Comparison of ENCODE assay signal across 9 cellular contexts in the genomic region with DNA sequence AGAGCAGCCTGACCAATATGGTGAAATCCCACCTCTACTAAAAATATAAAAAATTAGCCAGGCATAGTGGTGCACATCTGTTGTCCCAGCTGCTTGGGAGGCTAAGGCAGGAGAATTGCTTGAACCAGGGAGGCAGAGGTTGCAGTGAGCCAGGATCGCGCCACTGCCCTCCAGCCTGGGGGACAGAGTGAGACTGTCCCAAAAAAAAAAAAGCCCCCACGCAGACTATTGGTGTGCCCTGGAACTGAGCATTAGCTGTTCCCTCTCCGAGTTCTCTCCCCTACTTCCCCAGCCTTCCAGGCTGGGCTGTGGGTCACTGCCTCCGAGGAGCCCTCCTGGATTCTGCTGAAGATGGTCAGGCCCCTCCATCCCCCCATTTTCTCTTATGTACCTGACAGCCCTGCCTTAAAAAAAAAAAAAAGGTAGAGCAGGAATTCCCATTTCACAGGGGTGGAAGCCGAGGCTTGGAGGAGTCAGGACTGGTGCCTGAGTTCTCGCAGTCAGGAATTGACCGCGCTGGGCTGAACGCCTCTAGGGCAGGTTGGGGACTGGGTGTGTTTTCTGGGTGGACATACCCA. TPM values are rescaled to one million over a fixed set of nuclear protein-coding genes. Genes with fewer than 3 reads are reported as not detected.
DNase-seq lines count a peak whose midpoint lies in the region; ATAC-seq and TF ChIP-seq lines count a peak whose summit lies in the region.
"Had no signal": no experiment of that assay in that cellular context is flagged by ENCODE, and none has a peak within 500 bp of the region (broad histone marks: within the 10 kb centered on the region; RNA-seq: fewer than 3 reads in every experiment).

No MANE protein-coding gene starts in this region.

- peaks cover 15% of the 10 kb centered on the region for H3K36me3 ChIP-seq in DND-41 (ENCODE audit: insufficient read depth, low read length)
- no peaks in the 10 kb centered on the region for H3K36me3 ChIP-seq in testis (ENCODE audit: low read depth, missing control alignments)

- no peak overlapping the region for H2AFZ ChIP-seq in DND-41 (ENCODE audit: low read depth, low read length)

- DNase-seq in DND-41 (no peak), testis (no peak), kidney tubule cell (ENCODE audit: low spot score) (no peak)
- no peak for DNase-seq in stimulated activated CD4-positive, alpha-beta T cell treated with anti-CD3 and anti-CD28 coated beads, Interleukin-2, amount 100 ng/mL, for 24 hours
- DNase-seq: DMS153, NCI-H1092 treated with DMSO at 0.1 percent for 48 hours had no signal

- H3K4me3 ChIP-seq in DND-41 (ENCODE audit: low read depth in 1 of 2, low read length in 2 of 2), result no peak overlapping the region
- no peak overlapping the region for H3K4me3 ChIP-seq in testis

- no peaks in the 10 kb centered on the region for H3K27me3 Mint-ChIP-seq in activated naive CD8-positive, alpha-beta T cell
- H3K27me3 Mint-ChIP-seq in nephron (ENCODE audit: low read depth), result no peaks in the 10 kb centered on the region

- H3K9me3 ChIP-seq in DND-41 (ENCODE audit: insufficient read depth, low read length, severe bottlenecking), result no peaks in the 10 kb centered on the region
- H3K9me3 ChIP-seq in testis, result no peaks in the 10 kb centered on the region

- TF ChIP-seq CTCF in DND-41 (IDR thresholded peaks at IDR 0.05; ENCODE audit: borderline replicate concordance, extremely low read depth, low read length, poor library complexity, severe bottlenecking) (no peak), nephron (IDR thresholded peaks at IDR 0.05; ENCODE audit: unreplicated experiment in 3 of 3) (no peak), testis (IDR thresholded peaks at IDR 0.05) (no peak)

- no peaks in the 10 kb centered on the region for H3K36me3 Mint-ChIP-seq in activated naive CD8-positive, alpha-beta T cell
- H3K36me3 Mint-ChIP-seq in nephron (ENCODE audit: low read depth), result peaks cover 4% of the 10 kb centered on the region
- H3K36me3 Mint-ChIP-seq: WTC11 had no signal

- H3K4me3 Mint-ChIP-seq in activated naive CD8-positive, alpha-beta T cell, result peak overlapping the region; percentile 35
- peak overlapping the region; percentile 67 to 71 (median 67) for H3K4me3 Mint-ChIP-seq in nephron
- H3K4me3 Mint-ChIP-seq: WTC11 had no signal

- H3K4me2 ChIP-seq in DND-41 (ENCODE audit: insufficient read depth, low read length), result 0 out of 2 replicates have a peak overlapping the region, but pooled peaks have one; percentile 80

- no peak overlapping the region for H3K27ac ChIP-seq in DND-41 (ENCODE audit: low read length)
- peak overlapping the region in 1 of 2 donors; percentile 54 for H3K27ac ChIP-seq in testis

- intact Hi-C loops in testis (cut with DNase I; ENCODE audit: low total_unique reads), result no loop called here

- H3K27me3 ChIP-seq in DND-41 (ENCODE audit: insufficient read depth, low read length, poor library complexity) (no peaks in the 10 kb centered on the region), testis (no peaks in the 10 kb centered on the region)

- peaks cover 26% of the 10 kb centered on the region for H4K20me1 ChIP-seq in DND-41 (ENCODE audit: insufficient read depth, low read length)

- H3K79me2 ChIP-seq in DND-41 (ENCODE audit: insufficient read depth, low read length), result peaks cover 63% of the 10 kb centered on the region

- no peak overlapping the region for H3K27ac Mint-ChIP-seq in activated naive CD8-positive, alpha-beta T cell
- H3K27ac Mint-ChIP-seq in nephron, result no peak overlapping the region
- H3K27ac Mint-ChIP-seq: WTC11 had no signal

- peaks cover 40% of the 10 kb centered on the region for H3K4me1 Mint-ChIP-seq in activated naive CD8-positive, alpha-beta T cell (ENCODE audit: low read depth)
- H3K4me1 Mint-ChIP-seq in nephron, result peaks cover 11% of the 10 kb centered on the region

- ATAC-seq in DND-41 (ENCODE audit: insufficient read depth, low read depth), result no peak
- ATAC-seq: WTC11 had no signal

- peaks cover 29% of the 10 kb centered on the region for H3K4me1 ChIP-seq in DND-41 (ENCODE audit: insufficient read depth, low read length)
- peaks cover 20% of the 10 kb centered on the region for H3K4me1 ChIP-seq in testis

- no peak overlapping the region for H3K9ac ChIP-seq in DND-41 (ENCODE audit: low read depth, low read length)

- TF ChIP-seq POLR2A in testis (IDR thresholded peaks at IDR 0.05), result no peak

- H3K9me3 Mint-ChIP-seq in activated naive CD8-positive, alpha-beta T cell (ENCODE audit: low read depth), result no peaks in the 10 kb centered on the region
- no peaks in the 10 kb centered on the region for H3K9me3 Mint-ChIP-seq in nephron
- H3K9me3 Mint-ChIP-seq: WTC11 had no signal

- whole genome bisulfite sequencing in testis, 2 donors, result 86 to 89% methylated on average over 10 of the region's 10 CpGs

RNA-seq across cellular contexts. Expression of a gene that starts 1.9 kb away (rescaled TPM):
- 10 to 100 TPM; 10.6 to 16.7 TPM for total RNA-seq in testis
- 1.1 TPM for polyA plus RNA-seq in testis (ENCODE audit: insufficient read depth, low read depth, low replicate concordance)

RNA-seq across cellular contexts. Expression of a gene that starts 1.9 kb away (rescaled TPM):
- 100 to 1,000 TPM in 1 of 2 donors, 10 to 100 TPM in 1; 80.1 to 108 TPM for total RNA-seq in testis
- polyA plus RNA-seq in testis (ENCODE audit: insufficient read depth, low read depth, low replicate concordance), result 50.1 TPM

RNA-seq across cellular contexts. Expression of a gene that starts 21.8 kb away (rescaled TPM):
- total RNA-seq in testis, result 100 to 1,000 TPM; 127 to 140 TPM
- polyA plus RNA-seq in testis (ENCODE audit: insufficient read depth, low read depth, low replicate concordance), result 51.1 TPM

RNA-seq across cellular contexts. Expression of a gene that starts 33.9 kb away (rescaled TPM):
- 100 to 1,000 TPM; 159 to 287 TPM for total RNA-seq in testis
- polyA plus RNA-seq in testis (ENCODE audit: insufficient read depth, low read depth, low replicate concordance), result 178 TPM

RNA-seq across cellular contexts. Expression of a gene that starts 43.7 kb away (rescaled TPM):
- total RNA-seq in testis, result 10 to 100 TPM; 14.7 to 26.5 TPM
- 13.3 TPM for polyA plus RNA-seq in testis (ENCODE audit: insufficient read depth, low read depth, low replicate concordance)
